In the genomic region with DNA sequence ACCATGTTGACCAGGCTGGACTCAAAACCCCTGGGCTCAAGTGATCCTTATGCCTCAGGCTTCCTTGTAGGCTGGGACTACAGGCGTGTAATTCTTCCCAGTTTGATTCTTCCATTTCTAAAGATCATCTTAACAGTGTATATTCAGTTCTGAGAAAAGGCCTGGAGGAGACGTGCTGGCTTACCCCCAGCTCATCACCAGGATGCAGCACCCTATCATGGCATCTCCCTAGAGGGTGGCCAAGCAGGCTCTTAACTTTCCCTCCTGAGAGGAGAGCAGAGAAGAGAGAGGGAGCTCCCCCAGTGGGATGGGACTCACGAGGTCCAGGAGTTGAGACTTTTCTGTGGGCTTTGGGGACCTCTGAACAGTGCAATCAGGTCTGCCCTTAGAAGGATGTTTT, we compare ENCODE assay signal across 24 cellular contexts. TPM values are rescaled to one million over a fixed set of nuclear protein-coding genes. Genes with fewer than 3 reads are reported as not detected.
"Had no signal": no experiment of that assay in that cellular context is flagged by ENCODE, and none has a peak within 500 bp of the region (broad histone marks: within the 10 kb centered on the region; RNA-seq: fewer than 3 reads in every experiment).

No MANE protein-coding gene starts in this region.

- H3K4me1 ChIP-seq: SJSA1 had no signal

- H3K27ac ChIP-seq: SJSA1, SK-N-MC had no signal

- DNase-seq: KBM-7, MV-4-11, NCI-H1048, NCI-H1105, NCI-H1417 treated with DMSO at 0.1 percent for 48 hours, NCI-H146, NCI-H187, NCI-H2029, NCI-H2081 treated with DMSO at 0.1 percent for 48 hours, NCI-H2171, NCI-H226, NCI-H446, NCI-H510A, NCI-H524 treated with DMSO at 0.1 percent for 48 hours, NCI-H69, NCI-H774, Right ventricle myocardium superior, RPMI8226, SIG-M5 had no signal

- H3K27me3 ChIP-seq: SJSA1 had no signal

- H3K4me3 ChIP-seq: SJSA1, SK-N-MC had no signal

- H3K36me3 ChIP-seq: SJSA1 had no signal

- H3K9me3 ChIP-seq: SJSA1 had no signal

RNA-seq across cellular contexts. Expression of gene TUBA3C, which starts 2.1 kb away (rescaled TPM):
- total RNA-seq: HT-29, LHCN-M2, MCF 10A, SJSA1 had no signal
